22 cellular contexts compared by ENCODE assay signal in the genomic region with DNA sequence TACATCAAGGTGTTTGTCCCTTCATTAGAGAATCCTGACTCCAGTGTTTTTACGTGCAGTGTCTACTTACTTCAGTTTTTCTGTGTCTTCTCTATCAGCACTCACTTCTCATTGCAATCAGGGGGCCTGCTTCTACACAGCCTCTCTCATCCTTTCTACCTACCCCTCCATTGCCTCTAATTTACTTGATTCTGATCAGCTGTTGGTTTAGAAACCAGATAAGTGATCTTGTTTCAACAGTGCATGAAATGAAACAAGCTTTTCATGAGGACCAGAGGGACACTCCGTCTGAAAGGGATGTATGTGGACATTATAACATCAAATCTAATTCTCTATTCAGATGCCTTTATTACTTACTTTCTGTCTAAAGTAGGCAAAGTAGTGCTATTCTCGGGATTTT.
"Had no signal": no experiment of that assay in that cellular context is flagged by ENCODE, and none has a peak within 500 bp of the region (broad histone marks: within the 10 kb centered on the region; RNA-seq: fewer than 3 reads in every experiment).

No MANE protein-coding gene starts in this region.

- DNase-seq: MV-4-11, NCI-H1048, NCI-H1105, NCI-H1417 treated with DMSO at 0.1 percent for 48 hours, NCI-H146, NCI-H1694 treated with DMSO at 0.1 percent for 48 hours, NCI-H1930, NCI-H2081, NCI-H2107, NCI-H2227 treated with DMSO at 0.1 percent for 48 hours, NCI-H524, NCI-H69, NCI-H774, SHP77, SW 1271, T-cell had no signal

- H3K27ac ChIP-seq: HL-60, KMS-11, RWPE1 had no signal

- H3K4me2 ChIP-seq: KMS-11 had no signal

- ATAC-seq: K562, T-cell had no signal

- H3K9ac ChIP-seq: KMS-11 had no signal

- H3K4me3 ChIP-seq: K562 had no signal

- FAIRE-seq: HTR-8/SVneo, K562, RCC 7860 had no signal
